In genomic region chr9:5620494-5620893, GRCh38 we compare ENCODE assay signal across 21 cellular contexts.
"Had no signal": no experiment of that assay in that cellular context is flagged by ENCODE, and none has a peak within 500 bp of the region (broad histone marks: within the 10 kb centered on the region; RNA-seq: fewer than 3 reads in every experiment).

No MANE protein-coding gene starts in this region.

- H3K27ac ChIP-seq: dorsolateral prefrontal cortex, foreskin keratinocyte, right atrium auricular region, transverse colon had no signal

- H3K27me3 Mint-ChIP-seq: activated CD4-positive, alpha-beta T cell treated with anti-CD3 and anti-CD28 coated beads, Interleukin-2, amount 10 ng/mL, durations not matched to agents 24 days and 14 days; activated naive CD4-positive, alpha-beta T cell treated with anti-CD3 and anti-CD28 coated beads, Interleukin-2, amount 50 U/mL, for 24 hours had no signal

- H3K4me3 ChIP-seq: dorsolateral prefrontal cortex, lung, right atrium auricular region, transverse colon, vagina had no signal

- DNase-seq: activated CD4-positive, alpha-beta T cell treated with anti-CD3 and anti-CD28 coated beads, Interleukin-2, amount 10 ng/mL, durations not matched to agents 24 days and 14 days; activated CD8-positive, alpha-beta T cell treated with anti-CD3 and anti-CD28 coated beads, Interleukin-2, amount 10 ng/mL, durations not matched to agents 7 days and 5 days; activated effector memory CD4-positive, alpha-beta T cell treated with Interleukin-2 at 50 U/mL for 16 hours; activated T-cell treated with anti-CD3 and anti-CD28 coated beads, Interleukin-2, amount 50 U/mL, for 4 hours; amniotic stem cell; caudate nucleus; dorsolateral prefrontal cortex; foreskin keratinocyte; glutamatergic neuron; hippocampal formation; islet precursor cell; stimulated activated CD4-positive, alpha-beta T cell treated with anti-CD3 and anti-CD28 coated beads, Interleukin-12 subunit alpha, Interleukin-12 subunit beta, amount 100 ng/mL, for 4 hours; stimulated activated CD4-positive, alpha-beta T cell treated with anti-CD3 and anti-CD28 coated beads, Interleukin-1b, Interleukin-23, amount 100 ng/mL, for 48 hours; stimulated activated naive CD4-positive, alpha-beta T cell treated with Interleukin-2 at 50 U/mL for 16 hours; substantia nigra; transverse colon had no signal

- H3K4me3 Mint-ChIP-seq: activated CD4-positive, alpha-beta T cell treated with anti-CD3 and anti-CD28 coated beads, Interleukin-2, amount 10 ng/mL, durations not matched to agents 24 days and 14 days; activated CD8-positive, alpha-beta T cell treated with anti-CD3 and anti-CD28 coated beads, Interleukin-2, amount 10 ng/mL, durations not matched to agents 7 days and 5 days; activated naive CD4-positive, alpha-beta T cell treated with anti-CD3 and anti-CD28 coated beads, Interleukin-2, amount 50 U/mL, for 24 hours; activated T-cell treated with anti-CD3 and anti-CD28 coated beads, Interleukin-2, amount 50 U/mL, for 4 hours; neural crest cell had no signal

- H3K27ac Mint-ChIP-seq: activated CD8-positive, alpha-beta T cell treated with anti-CD3 and anti-CD28 coated beads, Interleukin-2, amount 10 ng/mL, durations not matched to agents 7 days and 5 days; activated naive CD4-positive, alpha-beta T cell treated with anti-CD3 and anti-CD28 coated beads, Interleukin-2, amount 50 U/mL, for 24 hours had no signal

- ATAC-seq: activated CD8-positive, alpha-beta T cell treated with anti-CD3 and anti-CD28 coated beads, Interleukin-2, amount 10 ng/mL, durations not matched to agents 7 days and 5 days; activated T-cell treated with anti-CD3 and anti-CD28 coated beads, Interleukin-2, amount 50 U/mL, for 4 hours; foreskin keratinocyte had no signal

- H3K9me3 Mint-ChIP-seq: activated CD4-positive, alpha-beta T cell treated with anti-CD3 and anti-CD28 coated beads, Interleukin-2, amount 10 ng/mL, durations not matched to agents 24 days and 14 days; activated naive CD4-positive, alpha-beta T cell treated with anti-CD3 and anti-CD28 coated beads, Interleukin-2, amount 50 U/mL, for 24 hours; activated T-cell treated with anti-CD3 and anti-CD28 coated beads, Interleukin-2, amount 50 U/mL, for 4 hours; neural crest cell had no signal
